ENCODE assay signal across 11 cellular contexts in the genomic region with DNA sequence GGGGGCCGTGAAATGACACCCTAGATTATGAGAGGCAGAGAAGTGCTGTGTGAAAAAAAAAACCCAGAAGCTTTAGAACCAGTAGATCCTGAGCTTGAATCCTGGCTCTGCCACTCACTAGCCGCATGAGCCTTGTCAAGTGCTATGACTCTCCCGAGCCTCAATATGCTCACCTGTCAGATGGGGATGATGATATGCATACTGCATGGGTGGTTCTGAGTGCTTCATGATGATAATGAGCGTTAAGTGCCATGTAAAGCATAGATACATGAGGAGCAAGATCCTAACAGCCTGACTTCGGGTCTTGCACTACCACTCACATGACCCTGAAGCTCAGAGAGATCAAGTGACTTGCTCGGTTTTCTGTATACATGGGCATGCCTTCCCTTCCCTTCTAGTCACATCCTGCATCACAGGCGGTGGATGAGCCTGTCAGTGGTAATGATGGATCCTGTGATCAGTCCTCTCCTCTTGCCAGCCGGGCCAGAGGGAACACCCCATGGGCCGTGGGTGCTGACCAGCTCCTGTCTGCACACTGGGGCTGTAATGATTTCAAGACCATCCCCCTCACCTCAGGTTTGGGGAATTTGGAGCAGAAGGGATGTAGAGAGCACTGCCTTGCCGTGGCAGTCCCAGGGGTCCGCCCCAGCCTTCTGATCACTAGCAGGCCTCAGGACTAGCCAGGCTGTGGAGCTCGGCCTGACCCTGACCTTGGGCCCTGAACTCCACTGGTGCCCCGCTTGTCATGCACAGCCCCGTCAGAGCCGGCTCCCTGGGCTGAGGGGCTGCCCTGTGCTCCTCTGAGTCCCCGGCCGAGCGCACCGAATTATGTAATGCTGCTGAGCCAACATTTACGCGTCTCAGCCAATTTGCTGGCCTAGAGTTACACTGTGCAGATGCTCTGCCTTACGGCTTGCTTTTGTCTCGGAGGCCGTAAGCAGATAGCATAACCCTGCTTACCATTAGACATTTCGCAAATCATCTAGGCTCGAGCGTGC.
A peak's percentile ranks its signal among the peaks of the same experiment; 100 is the strongest.
DNase-seq lines count a peak whose midpoint lies in the region; FAIRE-seq and TF ChIP-seq lines count a peak whose summit lies in the region.
"Had no signal": no experiment of that assay in that cellular context is flagged by ENCODE, and none has a peak within 500 bp of the region (broad histone marks: within the 10 kb centered on the region; RNA-seq: fewer than 3 reads in every experiment).

No MANE protein-coding gene starts in this region.

- H3K36me3 Mint-ChIP-seq in MCF 10A (ENCODE audit: insufficient read depth, unreplicated experiment) (no peaks in the 10 kb centered on the region), glutamatergic neuron (ENCODE audit: unreplicated experiment) (no peaks in the 10 kb centered on the region), osteocyte (ENCODE audit: unreplicated experiment) (no peaks in the 10 kb centered on the region)

- no peak overlapping the region for H4K8ac ChIP-seq in trophoblast cell (ENCODE audit: low read depth, low read length)

- no peak overlapping the region for H3K18ac ChIP-seq in trophoblast cell (ENCODE audit: low read length)

- no peak overlapping the region for H3K4ac ChIP-seq in trophoblast cell (ENCODE audit: low read depth, low read length)

- H3K4me1 ChIP-seq in mammary epithelial cell (ENCODE audit: insufficient read depth, low read length) (peaks cover 58% of the 10 kb centered on the region), trophoblast cell (ENCODE audit: control insufficient read depth in 1 of 2, insufficient read depth in 2 of 2, low read length in 2 of 2) (peaks cover 3% of the 10 kb centered on the region in 2 experiments)

- no peaks in the 10 kb centered on the region for H3K79me1 ChIP-seq in trophoblast cell (ENCODE audit: low read length)

- H3K36me3 ChIP-seq in mammary epithelial cell (ENCODE audit: insufficient read depth, low read length) (no peaks in the 10 kb centered on the region), trophoblast cell (ENCODE audit: control insufficient read depth in 1 of 2, insufficient read depth in 2 of 2, low read length in 2 of 2) (no peaks in the 10 kb centered on the region)
- H3K36me3 ChIP-seq: brain microvascular endothelial cell had no signal

- WGBS in mammary epithelial cell (ENCODE audit: low coverage, missing lambda C conversion rate) = 95% methylated on average over 24 of the region's 27 CpGs
- no CpG with 5 or more reads among the region's 27 CpGs for WGBS in trophoblast cell (ENCODE audit: extremely low coverage, insufficient coverage, insufficient read length)

- H3K79me2 ChIP-seq in mammary epithelial cell (ENCODE audit: insufficient read depth, low read length) = no peaks in the 10 kb centered on the region
- no peaks in the 10 kb centered on the region for H3K79me2 ChIP-seq in trophoblast cell (ENCODE audit: control insufficient read depth, insufficient read depth, low read length, poor library complexity)

- intact Hi-C loops in MCF 10A (cut with micrococcal nuclease) (no loop called here), mammary epithelial cell (cut with micrococcal nuclease) (no loop called here)

- CTCF ChIA-PET in MCF 10A (lab: Yijun Ruan, JAX) (interaction anchor here (0.6 to 1.7 kb wide), 9 partner anchors 13 to 394 kb away, joined by 3 to 5 read pairs (median 3); no protein-coding TSS in a partner anchor), mammary epithelial cell (lab: Charles Lee; ENCODE audit: low non-redundant PET) (no interaction called here)

- no peak overlapping the region for H3K23ac ChIP-seq in trophoblast cell (ENCODE audit: low read length)

- no peak for FAIRE-seq in urothelium cell line (lab: Jason Lieb, UNC)
- FAIRE-seq: GM18507 had no signal

- H3K9ac ChIP-seq in mammary epithelial cell (ENCODE audit: insufficient read depth, low read length) (no peak overlapping the region), trophoblast cell (ENCODE audit: low read length) (no peak overlapping the region)

- H3K4me1 Mint-ChIP-seq in MCF 10A (ENCODE audit: insufficient read depth, unreplicated experiment) (peaks cover 60% of the 10 kb centered on the region), glutamatergic neuron (ENCODE audit: low read depth, unreplicated experiment) (peaks cover 10% of the 10 kb centered on the region), osteocyte (ENCODE audit: unreplicated experiment) (peaks cover 52% of the 10 kb centered on the region)

- no peak overlapping the region for H3K27ac ChIP-seq in mammary epithelial cell (ENCODE audit: insufficient read depth, low read depth, low read length)
- H3K27ac ChIP-seq in trophoblast cell (ENCODE audit: low read depth, low read length) = no peak overlapping the region
- H3K27ac ChIP-seq: brain microvascular endothelial cell had no signal

- no peak overlapping the region for H2BK12ac ChIP-seq in trophoblast cell (ENCODE audit: low read length)

- no peak overlapping the region for H2AFZ ChIP-seq in mammary epithelial cell (ENCODE audit: low read depth, low read length)
- no peak overlapping the region for H2AFZ ChIP-seq in trophoblast cell (ENCODE audit: insufficient read depth, low read length, poor library complexity)

- H3K27me3 ChIP-seq in mammary epithelial cell (ENCODE audit: insufficient read depth, low read length) (no peaks in the 10 kb centered on the region), trophoblast cell (ENCODE audit: insufficient read depth, low read length) (no peaks in the 10 kb centered on the region)
- H3K27me3 ChIP-seq: brain microvascular endothelial cell had no signal

- H3K9me3 Mint-ChIP-seq in MCF 10A (ENCODE audit: unreplicated experiment) = no peaks in the 10 kb centered on the region
- H3K9me3 Mint-ChIP-seq in glutamatergic neuron (ENCODE audit: unreplicated experiment) = no peaks in the 10 kb centered on the region
- H3K9me3 Mint-ChIP-seq in osteocyte (ENCODE audit: unreplicated experiment) = no peaks in the 10 kb centered on the region

- H3K4me2 ChIP-seq in mammary epithelial cell (ENCODE audit: insufficient read depth, low read depth, low read length) = no peak overlapping the region
- no peak overlapping the region for H3K4me2 ChIP-seq in trophoblast cell (ENCODE audit: low read length)

- H3K27me3 Mint-ChIP-seq in MCF 10A (ENCODE audit: insufficient read depth, unreplicated experiment) (no peaks in the 10 kb centered on the region), glutamatergic neuron (ENCODE audit: unreplicated experiment) (peaks cover 6% of the 10 kb centered on the region), osteocyte (ENCODE audit: unreplicated experiment) (no peaks in the 10 kb centered on the region)

- TF ChIP-seq CTCF in MCF 10A (IDR thresholded peaks at IDR 0.05; ENCODE audit: unreplicated experiment) (no peak), mammary epithelial cell (conservative IDR thresholded peaks at IDR 0.05 in 1 of 2, IDR thresholded peaks at IDR 0.05 in 1 of 2; ENCODE audit: extremely low read depth in 1 of 2, insufficient read depth in 1 of 2, low read depth in 1 of 2, low read length in 2 of 2) (no peak), glutamatergic neuron (IDR thresholded peaks at IDR 0.05; ENCODE audit: partially characterized antibody, unreplicated experiment) (no peak), osteocyte (IDR thresholded peaks at IDR 0.05) (no peak)

- H2BK120ac ChIP-seq in trophoblast cell (ENCODE audit: insufficient read depth, low read length, poor library complexity) = no peak overlapping the region

- H2AK5ac ChIP-seq in trophoblast cell (ENCODE audit: low read length) = no peak overlapping the region

- no peak overlapping the region for H4K91ac ChIP-seq in trophoblast cell (ENCODE audit: low read depth, low read length)

- H4K20me1 ChIP-seq in mammary epithelial cell (ENCODE audit: insufficient read depth, low read length) = no peaks in the 10 kb centered on the region

- H3K4me3 Mint-ChIP-seq in MCF 10A (ENCODE audit: unreplicated experiment) (no peak overlapping the region), glutamatergic neuron (ENCODE audit: unreplicated experiment) (no peak overlapping the region), osteocyte (ENCODE audit: unreplicated experiment) (no peak overlapping the region)

- no peak overlapping the region for H4K12ac ChIP-seq in trophoblast cell (ENCODE audit: low read depth, low read length)

- H2BK5ac ChIP-seq in trophoblast cell (ENCODE audit: low read depth, low read length, poor library complexity) = no peak overlapping the region

- no TSS peak for BruUV-seq in MCF 10A (replicated peaks; lab: Mats Ljungman, UMichigan)
- no TSS peak for BruUV-seq in mammary epithelial cell (replicated peaks; lab: Mats Ljungman, UMichigan)

- H3K14ac ChIP-seq in trophoblast cell (ENCODE audit: low read length) = no peak overlapping the region

- in situ Hi-C loops in mammary epithelial cell (cut with MboI; ENCODE audit: low sequenced_read_pairs in 2 of 2) = no loop called here

- dilution Hi-C loops in mammary epithelial cell (cut with HindIII; ENCODE audit: low sequenced_read_pairs) = no loop called here

- H3K9me3 ChIP-seq in mammary epithelial cell (replicated peaks; ENCODE audit: insufficient read depth, low read length) (no peaks in the 10 kb centered on the region), trophoblast cell (ENCODE audit: insufficient read depth, low read depth, low read length) (no peaks in the 10 kb centered on the region)

- H3K27ac Mint-ChIP-seq in MCF 10A (ENCODE audit: low read depth, unreplicated experiment) (peak overlapping the region; percentile 40), glutamatergic neuron (ENCODE audit: unreplicated experiment) (no peak overlapping the region), osteocyte (ENCODE audit: unreplicated experiment) (peak overlapping the region; percentile 44)

- POLR2A ChIA-PET in MCF 10A (lab: Yijun Ruan, JAX) = interaction anchor here (0.6 to 2.6 kb wide), 3 partner anchors 11 to 20 kb away, joined by 3 to 7 read pairs (median 5); no protein-coding TSS in a partner anchor

- no peak for DNase-seq in MCF 10A (ENCODE audit: unreplicated experiment)
- no peak for DNase-seq in mammary epithelial cell
- peak; percentile 41 for DNase-seq in glutamatergic neuron
- DNase-seq in osteocyte (ENCODE audit: extremely low spot score, unreplicated experiment) = peak; percentile 75
- DNase-seq in urothelium cell line (ENCODE audit: low spot score) = no peak
- no peak for DNase-seq in NCI-H2196 treated with DMSO at 0.1 percent for 48 hours (lab: John Stamatoyannopoulos, UW; ENCODE audit: unreplicated experiment)
- DNase-seq in trophoblast cell = no peak
- DNase-seq in NCI-H2171 (lab: John Stamatoyannopoulos, UW) = no peak
- DNase-seq: brain microvascular endothelial cell, NCI-H1092 had no signal

- no peak overlapping the region for H3K4me3 ChIP-seq in mammary epithelial cell (replicated peaks in 1 of 3; ENCODE audit: insufficient read depth in 1 of 3, low read depth in 2 of 3, low read length in 3 of 3)
- H3K4me3 ChIP-seq in trophoblast cell (ENCODE audit: low read depth, low read length) = no peak overlapping the region

Comparison
In these comparisons a context has a peak if more than half of its experiments do, and no peak if none do; other contexts are left out.
1. DNase-seq: peak in glutamatergic neuron (single experiment) and osteocyte (single experiment); none in MCF 10A (single experiment), mammary epithelial cell (single experiment), urothelium cell line (single experiment), NCI-H2196 treated with DMSO at 0.1 percent for 48 hours (single experiment), trophoblast cell (0 of 2) and NCI-H2171 (single experiment).